8 cellular contexts compared by ENCODE assay signal in the genomic region with DNA sequence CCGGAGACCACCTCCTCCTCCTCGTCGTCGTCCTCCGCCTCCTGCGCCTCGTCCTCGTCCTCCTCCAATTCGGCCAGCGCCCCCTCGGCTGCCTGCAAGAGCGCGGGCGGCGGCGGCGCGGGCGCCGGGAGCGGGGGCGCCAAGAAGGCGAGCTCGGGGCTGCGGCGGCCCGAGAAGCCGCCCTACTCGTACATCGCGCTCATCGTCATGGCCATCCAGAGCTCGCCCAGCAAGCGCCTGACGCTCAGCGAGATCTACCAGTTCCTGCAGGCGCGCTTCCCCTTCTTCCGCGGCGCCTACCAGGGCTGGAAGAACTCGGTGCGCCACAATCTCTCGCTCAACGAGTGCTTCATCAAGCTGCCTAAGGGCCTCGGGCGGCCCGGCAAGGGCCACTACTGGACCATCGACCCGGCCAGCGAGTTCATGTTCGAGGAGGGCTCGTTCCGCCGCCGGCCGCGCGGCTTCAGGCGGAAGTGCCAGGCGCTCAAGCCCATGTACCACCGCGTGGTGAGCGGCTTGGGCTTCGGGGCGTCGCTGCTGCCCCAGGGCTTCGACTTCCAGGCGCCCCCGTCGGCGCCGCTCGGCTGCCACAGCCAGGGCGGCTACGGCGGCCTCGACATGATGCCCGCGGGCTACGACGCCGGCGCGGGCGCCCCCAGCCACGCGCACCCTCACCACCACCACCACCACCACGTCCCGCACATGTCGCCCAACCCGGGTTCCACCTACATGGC. TPM values are rescaled to one million over a fixed set of nuclear protein-coding genes. Genes with fewer than 3 reads are reported as not detected.
A peak's percentile ranks its signal among the peaks of the same experiment; 100 is the strongest.
DNase-seq lines count a peak whose midpoint lies in the region; ATAC-seq and TF ChIP-seq lines count a peak whose summit lies in the region.

No MANE protein-coding gene starts in this region.

- H3K4me2 ChIP-seq in neural cell (ENCODE audit: low read length): no peak overlapping the region

- H3K27ac ChIP-seq in Panc1 (ENCODE audit: low read length) (peak overlapping the region; percentile 63), neural cell (ENCODE audit: low read length) (no peak overlapping the region)

- no TSS peak for BruUV-seq in Panc1 (replicated peaks; lab: Mats Ljungman, UMichigan)

- no peaks in the 10 kb centered on the region for H4K20me1 ChIP-seq in neural cell (ENCODE audit: insufficient read depth)

- CTCF ChIA-PET in Panc1 (lab: Charles Lee): no interaction called here

- in situ Hi-C loops in Panc1 (cut with HindIII; ENCODE audit: low pct_unique_long_range_greater_than_20kb, low sequenced_read_pairs): no loop called here

- H3K27me3 ChIP-seq in Panc1 (ENCODE audit: control insufficient read depth, insufficient read depth, low read length) (no peaks in the 10 kb centered on the region), neural cell (ENCODE audit: insufficient read depth, low read depth, low read length) (peaks cover 94% of the 10 kb centered on the region)

- no peaks in the 10 kb centered on the region for H3K36me3 Mint-ChIP-seq in endothelial cell (ENCODE audit: low read depth, unreplicated experiment)

- peak; percentile 40 for ATAC-seq in Panc1
- ATAC-seq in GM18519 (IDR thresholded peaks at IDR 0.05; ENCODE audit: low FRiP score, unreplicated experiment): no peak

- H3K9ac ChIP-seq in ES-I3 (ENCODE audit: low read depth, low read length) (peak overlapping the region; percentile 43; the same call in 1 of the 2 replicates), neural cell (ENCODE audit: low read length) (peak overlapping the region; percentile 12)

- H3K27me3 Mint-ChIP-seq in endothelial cell (ENCODE audit: unreplicated experiment): peaks cover 45% of the 10 kb centered on the region

- H3K79me2 ChIP-seq in neural cell (replicated peaks; ENCODE audit: insufficient read depth, low read length): no peaks in the 10 kb centered on the region

- TF ChIP-seq RAD21 in neural cell (conservative IDR thresholded peaks at IDR 0.05): no peak

- peak overlapping the region; percentile 69 for H3K4me3 Mint-ChIP-seq in endothelial cell (ENCODE audit: unreplicated experiment)

- H3K9me2 ChIP-seq in neural cell (ENCODE audit: insufficient read depth, low read length): no peaks in the 10 kb centered on the region

- intact Hi-C loops in Panc1 (cut with micrococcal nuclease; ENCODE audit: unreplicated experiment): no loop called here

- DNase-seq in Panc1 (ENCODE audit: low read depth, low spot score): no peak
- peak; percentile 47 for DNase-seq in endothelial cell (ENCODE audit: low spot score)
- DNase-seq in putamen (ENCODE audit: low spot score): no peak
- DNase-seq in DMS153 treated with DMSO at 0.1 percent for 48 hours (lab: John Stamatoyannopoulos, UW; ENCODE audit: unreplicated experiment): no peak
- no peak for DNase-seq in activated gamma-delta T cell treated with Interleukin-2 at 50 U/mL for 16 hours

- H3K4me1 ChIP-seq in ES-I3 (ENCODE audit: insufficient read depth, low read length): peaks cover 19% of the 10 kb centered on the region
- peaks cover 10% of the 10 kb centered on the region for H3K4me1 ChIP-seq in Panc1 (ENCODE audit: control insufficient read depth, insufficient read depth, low read length)

- no peaks in the 10 kb centered on the region for H3K9me3 Mint-ChIP-seq in endothelial cell (ENCODE audit: unreplicated experiment)

- H3K4me1 Mint-ChIP-seq in endothelial cell (ENCODE audit: unreplicated experiment): peaks cover 24% of the 10 kb centered on the region

- no peaks in the 10 kb centered on the region for H3K36me3 ChIP-seq in ES-I3 (ENCODE audit: insufficient read depth, low read length)
- H3K36me3 ChIP-seq in Panc1 (ENCODE audit: control insufficient read depth, insufficient read depth, low read length): no peaks in the 10 kb centered on the region
- H3K36me3 ChIP-seq in neural cell (ENCODE audit: insufficient read depth, low read length): no peaks in the 10 kb centered on the region

- H3K27ac Mint-ChIP-seq in endothelial cell (ENCODE audit: unreplicated experiment): no peak overlapping the region

- TF ChIP-seq CTCF in Panc1 (IDR thresholded peaks at IDR 0.05) (no peak), endothelial cell (IDR thresholded peaks at IDR 0.05; ENCODE audit: unreplicated experiment) (no peak), neural cell (IDR thresholded peaks at IDR 0.05; ENCODE audit: poor library complexity, severe bottlenecking) (no peak)

- no peaks in the 10 kb centered on the region for H3K9me3 ChIP-seq in ES-I3 (ENCODE audit: control insufficient read depth, insufficient read depth, low read length)
- no peaks in the 10 kb centered on the region for H3K9me3 ChIP-seq in Panc1 (ENCODE audit: control insufficient read depth, insufficient read depth, low read depth, low read length)
- H3K9me3 ChIP-seq in neural cell (ENCODE audit: low read length): no peaks in the 10 kb centered on the region

- no peak for TF ChIP-seq EP300 in neural cell (conservative IDR thresholded peaks at IDR 0.05; ENCODE audit: poor library complexity, severe bottlenecking)

- H2AFZ ChIP-seq in neural cell (ENCODE audit: low read depth, low read length): no peak overlapping the region

- no peaks in the 10 kb centered on the region for H3F3A ChIP-seq in neural cell (ENCODE audit: insufficient read depth, low read length, poor library complexity, severe bottlenecking)

- POLR2A ChIA-PET in Panc1 (lab: Charles Lee): no interaction called here

- H3K4me3 ChIP-seq in Panc1 (ENCODE audit: low read depth in 2 of 2, low read length in 2 of 2) (peak overlapping the region; percentile 52 to 64), neural cell (ENCODE audit: low read length) (peak overlapping the region; percentile 60)

TF ChIP-seq in neural cell, 6 proteins besides CTCF, POLR2A, EP300 and RAD21:
- TF ChIP-seq SMC3 (conservative IDR thresholded peaks at IDR 0.05; ENCODE audit: poor library complexity) (no peak), POLR2AphosphoS5 (IDR thresholded peaks at IDR 0.05) (peak; percentile 49), EZH2 (IDR thresholded peaks at IDR 0.05; ENCODE audit: borderline replicate concordance, insufficient read depth, low read length, poor library complexity, severe bottlenecking) (peak; percentile 99)
TF ChIP-seq in neural cell: peak in this region for 2.

RNA-seq across cellular contexts. Expression of a gene that starts 0.9 kb away (rescaled TPM):
- total RNA-seq in Panc1 (2021; ENCODE audit: unreplicated experiment) (12.7 TPM), endothelial cell (ENCODE audit: unreplicated experiment) (not detected)
- 9.5 TPM for polyA plus RNA-seq in Panc1 (2012; ENCODE audit: insufficient read length)
- not detected in 2 replicates for polyA plus RNA-seq in neural cell
- not detected in 2 replicates for polyA minus RNA-seq in neural cell

Comparison
In these comparisons a context has a peak if more than half of its experiments do, and no peak if none do; other contexts are left out.
1. RNA of a gene that starts 0.9 kb away (total RNA-seq): 12.7 TPM in Panc1 (single experiment); not detected in endothelial cell (single experiment); every median in the first group is over 10 times any median in the second.